ENCODE assay signal across 12 cellular contexts in the genomic region with DNA sequence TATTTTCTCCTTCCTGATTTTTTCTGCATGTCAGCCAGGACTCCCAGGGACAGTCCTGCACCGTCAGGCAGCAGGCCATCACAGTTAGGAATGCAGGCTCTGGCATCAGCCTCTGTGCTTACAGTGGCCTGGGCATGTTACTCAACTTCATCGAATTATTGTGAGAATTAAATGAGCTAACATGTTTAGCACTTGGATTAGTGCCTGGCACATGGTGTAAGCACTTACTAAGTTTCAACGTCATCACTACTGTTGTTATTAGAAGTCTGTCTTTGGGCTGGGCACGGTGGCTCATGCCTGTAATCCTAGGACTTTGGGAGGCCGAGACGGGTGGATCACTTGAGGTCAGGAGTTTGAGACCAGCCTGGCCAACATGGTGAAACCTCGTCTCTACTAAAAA. TPM values are rescaled to one million over a fixed set of nuclear protein-coding genes. Genes with fewer than 3 reads are reported as not detected.
DNase-seq lines count a peak whose midpoint lies in the region; ATAC-seq and TF ChIP-seq lines count a peak whose summit lies in the region.
"Had no signal": no experiment of that assay in that cellular context is flagged by ENCODE, and none has a peak within 500 bp of the region (broad histone marks: within the 10 kb centered on the region; RNA-seq: fewer than 3 reads in every experiment).

No MANE protein-coding gene starts in this region.

- ATAC-seq in GM19455 (IDR thresholded peaks at IDR 0.05; ENCODE audit: unreplicated experiment) (no peak), GM21619 (IDR thresholded peaks at IDR 0.05; ENCODE audit: unreplicated experiment) (no peak)

- DNase-seq in H4 (ENCODE audit: low spot score): peak; percentile 56
- DNase-seq in cardiac fibroblast (ENCODE audit: low read depth in 2 of 2): peak; percentile 87 to 92
- DNase-seq in iris pigment epithelial cell (ENCODE audit: low read depth): peak; percentile 90
- DNase-seq in stromal cell of bone marrow (ENCODE audit: low read depth): peak; percentile 91
- DNase-seq in NCI-H345 (lab: John Stamatoyannopoulos, UW): no peak
- no peak for DNase-seq in DMS79 (lab: John Stamatoyannopoulos, UW)
- DNase-seq: activated CD4-positive, alpha-beta T cell treated with anti-CD3 and anti-CD28 coated beads, Interleukin-2, amount 50 U/mL, for 4 hours; activated naive CD4-positive, alpha-beta T cell treated with anti-CD3 and anti-CD28 coated beads, Interleukin-2, amount 10 ng/mL, durations not matched to agents 7 days and 5 days; dorsolateral prefrontal cortex had no signal

- TF ChIP-seq CTCF in cardiac fibroblast (IDR thresholded peaks at IDR 0.05; ENCODE audit: low read depth, low read length): no peak

- no peak overlapping the region for H3K4me3 ChIP-seq in cardiac fibroblast (replicated peaks in 1 of 2; ENCODE audit: low read depth in 2 of 2, low read length in 2 of 2)
- H3K4me3 ChIP-seq: dorsolateral prefrontal cortex, tibial nerve had no signal

RNA-seq across cellular contexts. Expression of gene SCCPDH, which starts 45.1 kb away (rescaled TPM):
- 34.7 and 36.1 TPM in 2 replicates for total RNA-seq in H4 (2014; rRNA removed; shearing (Covaris generic))

Comparison
In these comparisons a context has a peak if more than half of its experiments do, and no peak if none do; other contexts are left out.
1. DNase-seq: peak in H4 (single experiment), cardiac fibroblast (2 of 2), iris pigment epithelial cell (single experiment) and stromal cell of bone marrow (single experiment); none in NCI-H345 (single experiment) and DMS79 (single experiment).